In genomic region chr6:55445648-55446204, GRCh38 we compare ENCODE assay signal across 8 cellular contexts.
DNase-seq lines count a peak whose midpoint lies in the region; ATAC-seq, FAIRE-seq and TF ChIP-seq lines count a peak whose summit lies in the region.

No MANE protein-coding gene starts in this region.

- H3K4me3 ChIP-seq in AG04449 (ENCODE audit: low read depth, low read length) = no peak overlapping the region
- no peak overlapping the region for H3K4me3 ChIP-seq in PC-3 (ENCODE audit: low read length)
- H3K4me3 ChIP-seq in fibroblast of mammary gland (ENCODE audit: control insufficient read depth, low read depth, low read length) = no peak overlapping the region
- no peak overlapping the region for H3K4me3 ChIP-seq in gastrocnemius medialis

- H3K27ac ChIP-seq in PC-3 (ENCODE audit: low read length) (no peak overlapping the region), gastrocnemius medialis (no peak overlapping the region)

- ATAC-seq in PC-3 = no peak
- ATAC-seq in gastrocnemius medialis = no peak
- ATAC-seq in GM18520 (IDR thresholded peaks at IDR 0.05; ENCODE audit: unreplicated experiment) = no peak
- no peak for ATAC-seq in left ventricle myocardium superior

- CTCF ChIA-PET in AG04449 (lab: Yijun Ruan, JAX) (interaction anchor here (0.7 to 4.0 kb wide), 19 partner anchors 9 to 1459 kb away, joined by 3 to 45 read pairs (median 4); no protein-coding TSS in a partner anchor), PC-3 (lab: Charles Lee) (interaction anchor here (1.2 to 1.4 kb wide), 3 partner anchors 169 to 496 kb away, joined by 3 to 9 read pairs (median 4); no protein-coding TSS in a partner anchor)

- TF ChIP-seq POLR2A in gastrocnemius medialis (IDR thresholded peaks at IDR 0.05) = no peak

- no peaks in the 10 kb centered on the region for H4K20me1 ChIP-seq in PC-3 (ENCODE audit: low read length)

- H3K9me3 ChIP-seq in PC-3 (ENCODE audit: low read length) = no peaks in the 10 kb centered on the region
- H3K9me3 ChIP-seq in gastrocnemius medialis = no peaks in the 10 kb centered on the region

- POLR2A ChIA-PET in AG04449 (lab: Yijun Ruan, JAX) = no interaction called here
- POLR2A ChIA-PET in PC-3 (lab: Charles Lee; ENCODE audit: unreplicated experiment) = no interaction called here

- no peak overlapping the region for H2AFZ ChIP-seq in PC-3 (ENCODE audit: low read length)

- BruUV-seq in PC-3 (replicated peaks; lab: Mats Ljungman, UMichigan) = no TSS peak

- H3K79me2 ChIP-seq in PC-3 (ENCODE audit: low read length) = no peaks in the 10 kb centered on the region

- no peaks in the 10 kb centered on the region for H3K36me3 ChIP-seq in PC-3 (ENCODE audit: low read depth, low read length)
- H3K36me3 ChIP-seq in gastrocnemius medialis = no peaks in the 10 kb centered on the region

- in situ Hi-C loops in gastrocnemius medialis (cut with MboI; ENCODE audit: low sequenced_read_pairs in 4 of 4) = loop anchor here in 2 of 4 donors (10.0 to 25.0 kb wide), 2 partner anchors 439 to 517 kb away; no protein-coding TSS in a partner anchor

- peak; percentile 60 for FAIRE-seq in GM18507 (lab: Jason Lieb, UNC)

- intact Hi-C loops in PC-3 (cut with micrococcal nuclease) = loop anchor here (1.0 to 10.0 kb wide), 5 partner anchors 82 to 849 kb away; no protein-coding TSS in a partner anchor
- intact Hi-C loops in gastrocnemius medialis (cut with DNase I; ENCODE audit: low total_unique reads) = loop anchor here (10.0 kb wide), 1 partner anchor 171 kb away; no protein-coding TSS in a partner anchor
- intact Hi-C loops in posterior vena cava (cut with DNase I) = loop anchor here in 1 of 2 donors (10.0 kb wide), 1 partner anchor 509 kb away; no protein-coding TSS in a partner anchor
- intact Hi-C loops in left ventricle myocardium superior (cut with micrococcal nuclease) = loop anchor here (10.0 kb wide), 1 partner anchor 509 kb away; no protein-coding TSS in a partner anchor

- no peaks in the 10 kb centered on the region for H3K9me2 ChIP-seq in PC-3 (replicated peaks; ENCODE audit: low read length)

- peaks cover 9% of the 10 kb centered on the region for H3K27me3 ChIP-seq in PC-3 (ENCODE audit: low read length)
- peaks cover 0 to 3% (median 0%) of the 10 kb centered on the region in 3 donors for H3K27me3 ChIP-seq in gastrocnemius medialis

- H3K9ac ChIP-seq in PC-3 (ENCODE audit: low read length) = no peak overlapping the region

- H3K4me2 ChIP-seq in PC-3 (ENCODE audit: low read length) = no peak overlapping the region

- H3K4me1 ChIP-seq in PC-3 (ENCODE audit: insufficient read depth, low read length) (no peaks in the 10 kb centered on the region), gastrocnemius medialis (no peaks in the 10 kb centered on the region)

- TF ChIP-seq CTCF in AG04449 (IDR thresholded peaks at IDR 0.05; ENCODE audit: insufficient read depth, low read length, missing control alignments) (peak; percentile 9), PC-3 (conservative IDR thresholded peaks at IDR 0.05; ENCODE audit: low read depth, low read length) (peak; percentile 80), fibroblast of mammary gland (conservative IDR thresholded peaks at IDR 0.05; ENCODE audit: control insufficient read depth, insufficient read depth, low read depth, low read length) (peak; percentile 65), gastrocnemius medialis (IDR thresholded peaks at IDR 0.05 in 4 of 5, conservative IDR thresholded peaks at IDR 0.05 in 1 of 5) (peak in 4 of 5 experiments; percentile 17 to 37 (median 32))

- DNase-seq in AG04449 (ENCODE audit: low read depth, low spot score) (no peak), GM18507 (ENCODE audit: extremely low spot score, insufficient read length, low read depth) (no peak), PC-3 (peak; percentile 58), fibroblast of mammary gland (ENCODE audit: low read depth) (peak; percentile 58), gastrocnemius medialis (no peak), posterior vena cava (ENCODE audit: low spot score) (no peak), left ventricle myocardium superior (no peak)

- no peaks in the 10 kb centered on the region for H3F3A ChIP-seq in PC-3 (ENCODE audit: low read length, unreplicated experiment)

Comparison
In these comparisons a context has a peak if more than half of its experiments do, and no peak if none do; other contexts are left out.
1. DNase-seq: peak in PC-3 (single experiment) and fibroblast of mammary gland (single experiment); none in AG04449 (single experiment), GM18507 (single experiment), gastrocnemius medialis (0 of 2), posterior vena cava (single experiment) and left ventricle myocardium superior (single experiment).
2. CTCF ChIP-seq: peak in every context shown above with its lines; median percentile 80 in PC-3; 65 in fibroblast of mammary gland; 32 in gastrocnemius medialis; 9 in AG04449.